8 cellular contexts compared by ENCODE assay signal in the genomic region with DNA sequence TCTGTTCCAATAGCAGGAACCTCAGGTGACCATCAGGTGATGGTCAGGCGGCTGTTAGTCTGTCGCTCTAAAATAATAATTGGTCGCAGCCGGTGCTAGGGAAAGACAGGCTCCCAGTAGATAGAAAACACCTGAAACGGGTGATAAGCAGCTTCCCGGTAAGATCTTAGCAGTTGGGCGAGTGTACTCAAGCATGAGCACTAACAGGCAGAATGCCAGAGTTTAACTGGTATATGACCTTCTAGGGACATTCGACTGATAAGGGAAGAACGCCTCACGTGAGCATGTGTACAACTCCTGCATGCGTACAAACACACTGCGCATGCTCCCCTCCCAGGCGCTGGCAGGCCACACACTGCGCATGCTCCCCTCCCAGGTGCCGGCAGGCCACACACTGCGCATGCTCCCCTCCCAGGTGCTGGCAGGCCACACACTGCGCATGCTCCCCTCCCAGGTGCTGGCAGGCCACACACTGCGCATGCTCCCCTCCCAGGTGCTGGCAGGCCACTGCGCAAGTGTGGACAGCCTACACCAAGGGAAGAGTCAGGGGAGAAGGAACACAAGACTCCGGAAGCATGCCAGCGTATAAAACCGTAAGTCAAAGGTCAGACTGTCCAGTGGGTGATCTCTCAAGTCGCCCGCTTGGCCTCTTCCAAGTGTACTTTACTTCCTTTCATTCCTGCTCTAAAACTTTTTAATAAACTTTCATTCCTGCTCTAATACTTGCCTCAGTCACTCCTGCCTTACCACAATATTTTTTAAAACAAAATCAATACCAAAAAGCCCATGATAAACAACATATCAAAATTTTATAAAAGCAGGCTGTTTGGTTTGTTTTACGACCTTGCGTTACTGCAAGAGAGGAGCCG. TPM values are rescaled to one million over a fixed set of nuclear protein-coding genes. Genes with fewer than 3 reads are reported as not detected.
DNase-seq lines count a peak whose midpoint lies in the region; ATAC-seq, FAIRE-seq and TF ChIP-seq lines count a peak whose summit lies in the region.

No MANE protein-coding gene starts in this region.

- H3K9me2 ChIP-seq in Karpas-422 (replicated peaks; ENCODE audit: insufficient read depth, low read length): no peaks in the 10 kb centered on the region

- peaks cover 4% of the 10 kb centered on the region for H3K27me3 Mint-ChIP-seq in activated CD4-positive, alpha-beta T cell treated with anti-CD3 and anti-CD28 coated beads, Interleukin-2, amount 10 ng/mL, durations not matched to agents 24 days and 14 days
- H3K27me3 Mint-ChIP-seq in natural killer cell (ENCODE audit: low read depth in 2 of 2): peaks cover 0 to 8% of the 10 kb centered on the region in 2 donors

- no peaks in the 10 kb centered on the region for H3K36me3 Mint-ChIP-seq in activated CD4-positive, alpha-beta T cell treated with anti-CD3 and anti-CD28 coated beads, Interleukin-2, amount 10 ng/mL, durations not matched to agents 24 days and 14 days (ENCODE audit: low read depth)
- no peaks in the 10 kb centered on the region for H3K36me3 Mint-ChIP-seq in natural killer cell

- H3K9me3 ChIP-seq in endothelial cell of umbilical vein (replicated peaks; ENCODE audit: control insufficient read depth, insufficient read depth, low read length) (no peaks in the 10 kb centered on the region), Karpas-422 (ENCODE audit: low read length) (no peaks in the 10 kb centered on the region)

- TF ChIP-seq CTCF in endothelial cell of umbilical vein (IDR thresholded peaks at IDR 0.05; ENCODE audit: extremely low read depth in 1 of 2, insufficient read depth in 1 of 2, low read depth in 1 of 2, low read length in 2 of 2) (no peak), natural killer cell (IDR thresholded peaks at IDR 0.05) (no peak)

- TF ChIP-seq POLR2A in endothelial cell of umbilical vein (IDR thresholded peaks at IDR 0.05; ENCODE audit: low read depth, low read length): peak; percentile 78

- POLR2A ChIA-PET in endothelial cell of umbilical vein (lab: Charles Lee): no interaction called here

- H3K4me2 ChIP-seq in endothelial cell of umbilical vein (ENCODE audit: insufficient read depth, low read length): peak overlapping the region; percentile 73
- no peak overlapping the region for H3K4me2 ChIP-seq in Karpas-422 (ENCODE audit: low read depth, low read length, poor library complexity, severe bottlenecking)

- BruUV-seq in endothelial cell of umbilical vein (replicated peaks; lab: Mats Ljungman, UMichigan): TSS peak; percentile 84

- H4K20me1 ChIP-seq in endothelial cell of umbilical vein (replicated peaks; ENCODE audit: control insufficient read depth, extremely low read depth, insufficient read depth, low read length) (no peaks in the 10 kb centered on the region), Karpas-422 (ENCODE audit: insufficient read depth, low read depth, low read length) (no peaks in the 10 kb centered on the region)

- peak; percentile 87 for FAIRE-seq in endothelial cell of umbilical vein (lab: Jason Lieb, UNC)

- TF ChIP-seq RAD21 in Ishikawa (IDR thresholded peaks at IDR 0.05; ENCODE audit: low read depth): no peak

- DNase-seq in AG08396 (ENCODE audit: low spot score) (peak; percentile 82), endothelial cell of umbilical vein (ENCODE audit: low read depth, low spot score) (peak; percentile 97), natural killer cell (no peak), Karpas-422 (no peak), cortex of kidney (lab: John Stamatoyannopoulos, UW) (no peak)
- peak; percentile 75 for DNase-seq in activated CD4-positive, alpha-beta T cell treated with anti-CD3 and anti-CD28 coated beads, Interleukin-2, amount 10 ng/mL, durations not matched to agents 24 days and 14 days

- H3K79me2 ChIP-seq in endothelial cell of umbilical vein (ENCODE audit: control insufficient read depth, insufficient read depth, low read length) (no peaks in the 10 kb centered on the region), Karpas-422 (ENCODE audit: low read length) (no peaks in the 10 kb centered on the region)

- ATAC-seq in natural killer cell (peak in 1 of 3 donors; percentile 25), GM19351 (IDR thresholded peaks at IDR 0.05; ENCODE audit: unreplicated experiment) (no peak)

- no peaks in the 10 kb centered on the region for H3K27me3 ChIP-seq in endothelial cell of umbilical vein (ENCODE audit: control insufficient read depth in 2 of 2, insufficient read depth in 2 of 2, low read length in 2 of 2)
- no peaks in the 10 kb centered on the region for H3K27me3 ChIP-seq in Karpas-422 (ENCODE audit: low read length)

- H3K9me3 Mint-ChIP-seq in activated CD4-positive, alpha-beta T cell treated with anti-CD3 and anti-CD28 coated beads, Interleukin-2, amount 10 ng/mL, durations not matched to agents 24 days and 14 days: no peaks in the 10 kb centered on the region
- no peaks in the 10 kb centered on the region for H3K9me3 Mint-ChIP-seq in natural killer cell

- no peaks in the 10 kb centered on the region for H3K9me1 ChIP-seq in endothelial cell of umbilical vein (replicated peaks; ENCODE audit: control insufficient read depth, extremely low read depth, insufficient read depth, low read length)

- H2AFZ ChIP-seq in endothelial cell of umbilical vein (ENCODE audit: low read depth, low read length): peak overlapping the region; percentile 50
- no peak overlapping the region for H2AFZ ChIP-seq in Karpas-422 (ENCODE audit: low read length)

- no peaks in the 10 kb centered on the region for H3K4me1 Mint-ChIP-seq in activated CD4-positive, alpha-beta T cell treated with anti-CD3 and anti-CD28 coated beads, Interleukin-2, amount 10 ng/mL, durations not matched to agents 24 days and 14 days
- no peaks in the 10 kb centered on the region for H3K4me1 Mint-ChIP-seq in natural killer cell

- no peaks in the 10 kb centered on the region for H3K36me3 ChIP-seq in endothelial cell of umbilical vein (ENCODE audit: control insufficient read depth in 2 of 2, extremely low read depth in 1 of 2, insufficient read depth in 2 of 2, low read length in 2 of 2)
- H3K36me3 ChIP-seq in Karpas-422 (ENCODE audit: insufficient read depth, low read length): no peaks in the 10 kb centered on the region

- intact Hi-C loops in activated CD4-positive, alpha-beta T cell treated with anti-CD3 and anti-CD28 coated beads, Interleukin-2, amount 10 ng/mL, durations not matched to agents 24 days and 14 days (cut with micrococcal nuclease): no loop called here
- intact Hi-C loops in endothelial cell of umbilical vein (cut with micrococcal nuclease): no loop called here
- intact Hi-C loops in natural killer cell (cut with micrococcal nuclease): no loop called here

- H3K27ac ChIP-seq in endothelial cell of umbilical vein (ENCODE audit: insufficient read depth, low read depth, low read length) (peak overlapping the region; percentile 61), Karpas-422 (ENCODE audit: low read length) (no peak overlapping the region)

- peak overlapping the region; percentile 49 to 81 (median 51) for H3K4me3 ChIP-seq in endothelial cell of umbilical vein (replicated peaks in 1 of 3; ENCODE audit: insufficient read depth in 1 of 3, low read depth in 1 of 3, low read length in 3 of 3)
- no peak overlapping the region for H3K4me3 ChIP-seq in Karpas-422 (ENCODE audit: low read length)

- CTCF ChIA-PET in endothelial cell of umbilical vein (lab: Charles Lee): interaction anchor here (0.8 to 1.2 kb wide), 2 partner anchors 49 to 329 kb away, joined by 3 to 4 read pairs; no protein-coding TSS in a partner anchor

- peaks cover 5% of the 10 kb centered on the region for H3K4me1 ChIP-seq in endothelial cell of umbilical vein (ENCODE audit: control insufficient read depth, extremely low read depth, insufficient read depth, low read length)
- H3K4me1 ChIP-seq in Karpas-422 (ENCODE audit: low read length): no peaks in the 10 kb centered on the region

- no peak for TF ChIP-seq EP300 in Ishikawa (IDR thresholded peaks at IDR 0.05; ENCODE audit: borderline replicate concordance)

- dilution Hi-C loops in endothelial cell of umbilical vein (cut with MboI; ENCODE audit: extremely low pct_ligation_motif_present, low sequenced_read_pairs): no loop called here

- peak overlapping the region; percentile 68 for H3K9ac ChIP-seq in endothelial cell of umbilical vein (replicated peaks; ENCODE audit: extremely low read depth, insufficient read depth, low read length)
- no peak overlapping the region for H3K9ac ChIP-seq in Karpas-422 (ENCODE audit: low read length)

- peak overlapping the region; percentile 45 for H3K4me3 Mint-ChIP-seq in activated CD4-positive, alpha-beta T cell treated with anti-CD3 and anti-CD28 coated beads, Interleukin-2, amount 10 ng/mL, durations not matched to agents 24 days and 14 days
- peak overlapping the region; percentile 62 for H3K4me3 Mint-ChIP-seq in natural killer cell

- peak overlapping the region; percentile 37 for H3K27ac Mint-ChIP-seq in activated CD4-positive, alpha-beta T cell treated with anti-CD3 and anti-CD28 coated beads, Interleukin-2, amount 10 ng/mL, durations not matched to agents 24 days and 14 days
- H3K27ac Mint-ChIP-seq in natural killer cell: no peak overlapping the region

RNA-seq across cellular contexts. Expression of a gene that starts 24.5 kb away (rescaled TPM):
- not detected in 2 replicates for total RNA-seq in activated CD4-positive, alpha-beta T cell treated with anti-CD3 and anti-CD28 coated beads, Interleukin-2, amount 10 ng/mL, durations not matched to agents 24 days and 14 days
- total RNA-seq in endothelial cell of umbilical vein: not detected in 2 replicates
- polyA plus RNA-seq in endothelial cell of umbilical vein: not detected in 2 replicates
- polyA plus RNA-seq in endothelial cell of umbilical vein (2011; cell fraction: cytosol; rRNA removed): not detected in 2 replicates
- polyA plus RNA-seq in endothelial cell of umbilical vein (2011; cell fraction: nucleus; rRNA removed): 0.41 TPM in 1 of 2 replicates, not detected in the other
- 0.56 and 0.74 TPM in 2 replicates for polyA plus RNA-seq in endothelial cell of umbilical vein (2012)
- not detected in 2 replicates for polyA minus RNA-seq in endothelial cell of umbilical vein
- not detected for polyA minus RNA-seq in endothelial cell of umbilical vein (2011; cell fraction: cytosol; rRNA and poly(A)+ RNA removed)
- polyA minus RNA-seq in endothelial cell of umbilical vein (2011; cell fraction: nucleus; rRNA and poly(A)+ RNA removed): not detected in 2 replicates
- 1 to 10 TPM in 1 of 3 donors, not detected in 2; 5.5 TPM for total RNA-seq in natural killer cell
- not detected in 2 replicates for total RNA-seq in Karpas-422 (2014; rRNA removed; shearing (Covaris generic); ENCODE audit: low replicate concordance)

RNA-seq across cellular contexts. Expression of a gene that starts 36.1 kb away (rescaled TPM):
- total RNA-seq in activated CD4-positive, alpha-beta T cell treated with anti-CD3 and anti-CD28 coated beads, Interleukin-2, amount 10 ng/mL, durations not matched to agents 24 days and 14 days: not detected in 2 replicates
- total RNA-seq in endothelial cell of umbilical vein (17.6 and 22.7 TPM in 2 replicates), natural killer cell (under 1 TPM in 2 of 3 donors, not detected in 1; 0.09 to 0.28 TPM)
- polyA plus RNA-seq in endothelial cell of umbilical vein: 82.9 and 86.4 TPM in 2 replicates
- polyA plus RNA-seq in endothelial cell of umbilical vein (2011; cell fraction: cytosol; rRNA removed): 51.2 and 52.4 TPM in 2 replicates
- polyA plus RNA-seq in endothelial cell of umbilical vein (2011; cell fraction: nucleus; rRNA removed): 49.8 and 59.1 TPM in 2 replicates
- polyA plus RNA-seq in endothelial cell of umbilical vein (2012): 59.9 and 61.4 TPM in 2 replicates
- polyA minus RNA-seq in endothelial cell of umbilical vein: 231 and 240 TPM in 2 replicates
- polyA minus RNA-seq in endothelial cell of umbilical vein (2011; cell fraction: cytosol; rRNA and poly(A)+ RNA removed): 189 TPM
- polyA minus RNA-seq in endothelial cell of umbilical vein (2011; cell fraction: nucleus; rRNA and poly(A)+ RNA removed): 53.6 and 78.0 TPM in 2 replicates
- not detected in 2 replicates for total RNA-seq in Karpas-422 (2014; rRNA removed; shearing (Covaris generic); ENCODE audit: low replicate concordance)

Comparison
In these comparisons a context has a peak if more than half of its experiments do, and no peak if none do; other contexts are left out.
1. DNase-seq: peak in AG08396 (single experiment), activated CD4-positive, alpha-beta T cell treated with anti-CD3 and anti-CD28 coated beads, Interleukin-2, amount 10 ng/mL, durations not matched to agents 24 days and 14 days (single experiment) and endothelial cell of umbilical vein (single experiment); none in natural killer cell (single experiment), Karpas-422 (single experiment) and cortex of kidney (single experiment).
2. RNA of a gene that starts 36.1 kb away (total RNA-seq): 17.6 to 22.7 TPM in endothelial cell of umbilical vein; 0.09 to 0.28 TPM in natural killer cell, not detected in activated CD4-positive, alpha-beta T cell treated with anti-CD3 and anti-CD28 coated beads, Interleukin-2, amount 10 ng/mL, durations not matched to agents 24 days and 14 days and not detected in Karpas-422; every median in the first group is over 10 times any median in the second.